10 cellular contexts compared by ENCODE assay signal in genomic region chr2:234492687-234493086, GRCh38. TPM values are rescaled to one million over a fixed set of nuclear protein-coding genes. Genes with fewer than 3 reads are reported as not detected.
DNase-seq lines count a peak whose midpoint lies in the region; ATAC-seq and TF ChIP-seq lines count a peak whose summit lies in the region.
"Had no signal": no experiment of that assay in that cellular context is flagged by ENCODE, and none has a peak within 500 bp of the region (broad histone marks: within the 10 kb centered on the region; RNA-seq: fewer than 3 reads in every experiment).

No MANE protein-coding gene starts in this region.

- H3K4me3 ChIP-seq in Caco-2 (ENCODE audit: low read depth, low read length): no peak overlapping the region
- peak overlapping the region; percentile 99 for H3K4me3 ChIP-seq in RWPE2 (ENCODE audit: severe bottlenecking)
- H3K4me3 ChIP-seq in neuronal stem cell (ENCODE audit: low read length in 2 of 2): no peak overlapping the region

- H3K9me3 ChIP-seq in Caco-2 (no peaks in the 10 kb centered on the region), RWPE2 (ENCODE audit: severe bottlenecking) (no peaks in the 10 kb centered on the region), neuronal stem cell (replicated peaks in 1 of 2; ENCODE audit: control insufficient read depth in 2 of 2, insufficient read depth in 1 of 2, low read depth in 1 of 2, low read length in 2 of 2) (no peaks in the 10 kb centered on the region)
- H3K9me3 ChIP-seq: left lung had no signal

- H2AFZ ChIP-seq in neuronal stem cell (ENCODE audit: low read length): no peak overlapping the region

- no peaks in the 10 kb centered on the region for H3K27me3 ChIP-seq in Caco-2 (replicated peaks; ENCODE audit: control insufficient read depth, insufficient read depth, low read length)
- no peaks in the 10 kb centered on the region for H3K27me3 ChIP-seq in RWPE2 (ENCODE audit: insufficient read depth, poor library complexity, severe bottlenecking)
- peaks cover 0 to 21% (median 0%) of the 10 kb centered on the region in 3 experiments for H3K27me3 ChIP-seq in neuronal stem cell (ENCODE audit: control insufficient read depth in 3 of 3, insufficient read depth in 3 of 3, low read depth in 1 of 3, low read length in 3 of 3)

- no peak overlapping the region for H3K18ac ChIP-seq in neuronal stem cell (ENCODE audit: low read length)

- H3K4me3 Mint-ChIP-seq in Caco-2 (ENCODE audit: unreplicated experiment): peak overlapping the region; percentile 95
- peak overlapping the region; percentile 95 to 100 for H3K4me3 Mint-ChIP-seq in effector memory CD8-positive, alpha-beta T cell
- H3K4me3 Mint-ChIP-seq in HFFc6: no peak overlapping the region

- H3K4me2 ChIP-seq in neuronal stem cell (ENCODE audit: insufficient read depth, low read length, poor library complexity, severe bottlenecking): peak overlapping the region; percentile 63

- TF ChIP-seq CTCF in Caco-2 (IDR thresholded peaks at IDR 0.05; ENCODE audit: insufficient read depth in 1 of 2, low read depth in 1 of 2, low read length in 1 of 2, severe bottlenecking in 1 of 2, unreplicated experiment in 1 of 2) (no peak), RWPE2 (IDR thresholded peaks at IDR 0.05; ENCODE audit: poor library complexity, severe bottlenecking) (no peak), HFFc6 (IDR thresholded peaks at IDR 0.05) (no peak)

- peak overlapping the region; percentile 80 for H3K27ac ChIP-seq in RWPE2 (ENCODE audit: poor library complexity, severe bottlenecking)
- H3K27ac ChIP-seq in neuronal stem cell (replicated peaks; ENCODE audit: low read length): no peak overlapping the region

- peaks cover 7% of the 10 kb centered on the region for H3K79me1 ChIP-seq in neuronal stem cell (ENCODE audit: low read depth, low read length)

- H3K27ac Mint-ChIP-seq in Caco-2 (ENCODE audit: unreplicated experiment) (no peak overlapping the region), HFFc6 (no peak overlapping the region)
- peak overlapping the region; percentile 99 to 100 for H3K27ac Mint-ChIP-seq in effector memory CD8-positive, alpha-beta T cell

- H3K4me1 ChIP-seq in Caco-2: peaks cover 5% of the 10 kb centered on the region
- H3K4me1 ChIP-seq in RWPE2 (ENCODE audit: insufficient read depth, poor library complexity, severe bottlenecking): peaks cover 8% of the 10 kb centered on the region
- H3K4me1 ChIP-seq in neuronal stem cell (ENCODE audit: control insufficient read depth in 2 of 2, insufficient read depth in 1 of 2, low read depth in 1 of 2, low read length in 2 of 2): peaks cover 13 to 19% of the 10 kb centered on the region in 2 donors

- no peak overlapping the region for H2BK15ac ChIP-seq in neuronal stem cell (ENCODE audit: low read length)

- no peak overlapping the region for H3K23ac ChIP-seq in neuronal stem cell (ENCODE audit: low read depth, low read length, poor library complexity)

- H3K36me3 Mint-ChIP-seq in Caco-2 (ENCODE audit: insufficient read depth, unreplicated experiment) (peaks cover 68% of the 10 kb centered on the region), HFFc6 (ENCODE audit: low read depth) (peaks cover 6% of the 10 kb centered on the region)
- H3K36me3 Mint-ChIP-seq in effector memory CD8-positive, alpha-beta T cell (ENCODE audit: insufficient read depth): peaks cover 98% of the 10 kb centered on the region

- H3K9me3 Mint-ChIP-seq in Caco-2 (ENCODE audit: unreplicated experiment): no peaks in the 10 kb centered on the region
- no peaks in the 10 kb centered on the region for H3K9me3 Mint-ChIP-seq in effector memory CD8-positive, alpha-beta T cell
- peaks cover 4% of the 10 kb centered on the region; the same call in 1 of the 2 replicates for H3K9me3 Mint-ChIP-seq in HFFc6

- no peak for ATAC-seq in RWPE2 (ENCODE audit: low read depth)
- no peak for ATAC-seq in effector memory CD8-positive, alpha-beta T cell (replicated peaks)
- ATAC-seq in HG03520 (IDR thresholded peaks at IDR 0.05; ENCODE audit: unreplicated experiment): no peak
- ATAC-seq: left lung had no signal

- whole genome bisulfite sequencing in neuronal stem cell (ENCODE audit: extremely low coverage in 2 of 2, insufficient read length in 2 of 2, insufficient replicate concordance in 1 of 2), 2 donors: no CpG with 5 or more reads among the region's 6 CpGs

- H3K14ac ChIP-seq in neuronal stem cell (ENCODE audit: low read length): no peak overlapping the region

- no peaks in the 10 kb centered on the region for H3K27me3 Mint-ChIP-seq in Caco-2 (ENCODE audit: insufficient read depth, unreplicated experiment)
- H3K27me3 Mint-ChIP-seq in effector memory CD8-positive, alpha-beta T cell: no peaks in the 10 kb centered on the region
- H3K27me3 Mint-ChIP-seq in HFFc6 (ENCODE audit: insufficient read depth): peaks cover 1% of the 10 kb centered on the region; the same call in 1 of the 2 replicates

- DNase-seq in Caco-2 (no peak), RWPE2 (ENCODE audit: low spot score) (no peak), neuronal stem cell (ENCODE audit: low spot score) (no peak), cerebellar nuclear complex (lab: John Stamatoyannopoulos, UW) (no peak), mesenteric fat pad (ENCODE audit: low spot score) (no peak), HFFc6 (no peak)
- DNase-seq in effector memory CD8-positive, alpha-beta T cell: no peak
- DNase-seq: left lung, NCI-H2029 treated with DMSO at 0.1 percent for 48 hours had no signal

- H2BK12ac ChIP-seq in neuronal stem cell (ENCODE audit: low read length): no peak overlapping the region

- BruUV-seq in Caco-2 (replicated peaks; lab: Mats Ljungman, UMichigan): no TSS peak

- no peak overlapping the region for H2AK5ac ChIP-seq in neuronal stem cell (ENCODE audit: low read depth, low read length)

- H2BK120ac ChIP-seq in neuronal stem cell (ENCODE audit: low read depth, low read length): no peak overlapping the region

- intact Hi-C loops in Caco-2 (cut with micrococcal nuclease; ENCODE audit: unreplicated experiment): loop anchor here (5.0 kb wide), 1 partner anchor 45 kb away; no protein-coding TSS in a partner anchor

- H3K9ac ChIP-seq in neuronal stem cell (ENCODE audit: low read depth, low read length, poor library complexity): no peak overlapping the region

- no peak overlapping the region for H3K4ac ChIP-seq in neuronal stem cell (ENCODE audit: low read length)

- CTCF ChIA-PET in Caco-2 (lab: Charles Lee): no interaction called here

- H4K91ac ChIP-seq in neuronal stem cell (ENCODE audit: low read depth, low read length, poor library complexity): no peak overlapping the region

- POLR2A ChIA-PET in Caco-2 (lab: Charles Lee): no interaction called here

- H3K36me3 ChIP-seq in Caco-2 (ENCODE audit: control insufficient read depth, insufficient read depth, low read length): no peaks in the 10 kb centered on the region; the same call in 1 of the 2 replicates
- H3K36me3 ChIP-seq in RWPE2 (ENCODE audit: low read depth): peaks cover 41% of the 10 kb centered on the region
- H3K36me3 ChIP-seq in neuronal stem cell (replicated peaks in 1 of 2; ENCODE audit: control insufficient read depth in 2 of 2, insufficient read depth in 2 of 2, low read length in 2 of 2): peaks cover 0 to 2% of the 10 kb centered on the region in 2 donors
- H3K36me3 ChIP-seq: left lung had no signal

- no peak overlapping the region for H2BK5ac ChIP-seq in neuronal stem cell (ENCODE audit: low read length)

- H4K8ac ChIP-seq in neuronal stem cell (ENCODE audit: low read depth, low read length): no peak overlapping the region

- H3K4me1 Mint-ChIP-seq in Caco-2 (ENCODE audit: low read depth, unreplicated experiment) (no peaks in the 10 kb centered on the region), HFFc6 (ENCODE audit: low read depth) (peaks cover 34% of the 10 kb centered on the region)
- peaks cover 49 to 50% of the 10 kb centered on the region in 2 donors for H3K4me1 Mint-ChIP-seq in effector memory CD8-positive, alpha-beta T cell (ENCODE audit: low read depth in 2 of 2)

RNA-seq across cellular contexts. Expression of gene ARL4C, which starts 4.2 kb away (rescaled TPM):
- total RNA-seq in Caco-2 (2022) (76.0 and 81.2 TPM in 2 replicates), mesenteric fat pad (17.4 TPM)
- polyA plus RNA-seq in neuronal stem cell (2013, experiment 1 of 2): 123 TPM
- 127 TPM for polyA plus RNA-seq in neuronal stem cell (2013, experiment 2 of 2)
- 1 to 10 TPM; 3.6 to 6.5 (median 6.0) TPM for total RNA-seq in HFFc6 (2021; fragmentation: NEBNext Ultra II Directional; extraction: Animal tissue kit (Norgen Biotek cat#: 25700))

Comparison
In these comparisons a context has a peak if more than half of its experiments do, and no peak if none do; other contexts are left out.
1. H3K27ac Mint-ChIP-seq: peak in effector memory CD8-positive, alpha-beta T cell (2 of 2); none in Caco-2 (single experiment) and HFFc6 (single experiment).